Comparison of ENCODE assay signal across 13 cellular contexts in the genomic region with DNA sequence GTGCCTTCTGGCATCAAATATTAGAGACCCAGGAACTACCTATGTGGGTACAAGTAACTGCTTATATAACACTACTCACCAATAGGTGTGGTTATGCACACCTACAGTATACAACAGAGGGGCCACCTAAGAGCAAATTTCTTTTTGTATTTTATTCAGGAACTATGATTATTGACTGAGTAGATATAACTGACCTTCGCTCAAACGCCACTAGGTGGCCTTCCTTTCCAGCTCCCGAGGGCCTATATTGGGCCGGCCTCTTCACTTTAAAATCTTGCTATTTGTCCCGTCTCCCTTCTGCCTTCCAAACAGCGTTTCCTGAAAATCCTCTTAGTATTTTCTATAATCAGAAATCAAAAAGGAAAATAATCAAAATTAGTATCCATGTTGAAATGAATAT. TPM values are rescaled to one million over a fixed set of nuclear protein-coding genes. Genes with fewer than 3 reads are reported as not detected.
A peak's percentile ranks its signal among the peaks of the same experiment; 100 is the strongest.
DNase-seq lines count a peak whose midpoint lies in the region; ATAC-seq, FAIRE-seq and TF ChIP-seq lines count a peak whose summit lies in the region.
"Had no signal": no experiment of that assay in that cellular context is flagged by ENCODE, and none has a peak within 500 bp of the region (broad histone marks: within the 10 kb centered on the region; RNA-seq: fewer than 3 reads in every experiment).

No MANE protein-coding gene starts in this region.

- no peaks in the 10 kb centered on the region for H3K79me2 ChIP-seq in OCI-LY1 (ENCODE audit: insufficient read depth, low read length)

- ATAC-seq in GM21529 (IDR thresholded peaks at IDR 0.05; ENCODE audit: unreplicated experiment), result peak; percentile 53
- no peak for ATAC-seq in activated CD8-positive, alpha-beta T cell treated with anti-CD3 and anti-CD28 coated beads, Interleukin-2, amount 10 ng/mL, durations not matched to agents 7 days and 5 days
- ATAC-seq in aorta (ENCODE audit: low FRiP score), result no peak
- ATAC-seq: left colon, sciatic nerve had no signal

- CTCF ChIA-PET in activated CD8-positive, alpha-beta T cell treated with anti-CD3 and anti-CD28 coated beads, Interleukin-2, amount 10 ng/mL, durations not matched to agents 7 days and 5 days (lab: Charles Lee), result no interaction called here

- H3K9ac ChIP-seq in OCI-LY1 (ENCODE audit: low read length), result no peak overlapping the region

- peak; percentile 50 for TF ChIP-seq CTCF in OCI-LY1 (IDR thresholded peaks at IDR 0.05; ENCODE audit: low read length)
- TF ChIP-seq CTCF in esophagus muscularis mucosa (IDR thresholded peaks at IDR 0.05), result peak; percentile 15 to 51 (median 38)
- peak; percentile 73 for TF ChIP-seq CTCF in progenitor cell of endocrine pancreas (IDR thresholded peaks at IDR 0.05; ENCODE audit: unreplicated experiment)

- H3K36me3 ChIP-seq in OCI-LY1 (ENCODE audit: insufficient read depth, low read length) (no peaks in the 10 kb centered on the region), esophagus muscularis mucosa (no peaks in the 10 kb centered on the region), aorta (ENCODE audit: control insufficient read depth in 1 of 2, insufficient read depth in 2 of 2, low read length in 1 of 2) (no peaks in the 10 kb centered on the region)

- 16% methylated on average over 6 of the region's 6 CpGs for WGBS in esophagus muscularis mucosa
- WGBS in aorta, 2 donors, result 15 to 18% methylated on average over 6 of the region's 6 CpGs

- H3F3A ChIP-seq in OCI-LY1 (ENCODE audit: insufficient read depth, low read length), result no peaks in the 10 kb centered on the region

- H3K9me3 ChIP-seq in OCI-LY1 (ENCODE audit: low read length) (no peaks in the 10 kb centered on the region), esophagus muscularis mucosa (peaks cover 0 to 6% (median 0%) of the 10 kb centered on the region in 4 donors), aorta (ENCODE audit: control insufficient read depth, low read length) (no peaks in the 10 kb centered on the region)

- H3K4me1 ChIP-seq in OCI-LY1 (ENCODE audit: insufficient read depth, low read length, severe bottlenecking) (no peaks in the 10 kb centered on the region), esophagus muscularis mucosa (no peaks in the 10 kb centered on the region), aorta (ENCODE audit: control insufficient read depth in 1 of 2, insufficient read depth in 2 of 2, low read length in 2 of 2) (no peaks in the 10 kb centered on the region)

- DNase-seq in esophagus muscularis mucosa (ENCODE audit: extremely low spot score) (no peak), progenitor cell of endocrine pancreas (ENCODE audit: low spot score, unreplicated experiment) (no peak), GM12891 (ENCODE audit: insufficient read length, low spot score) (no peak), aorta (no peak), kidney glomerular epithelial cell (lab: John Stamatoyannopoulos, UW) (no peak)
- DNase-seq in activated CD8-positive, alpha-beta T cell treated with anti-CD3 and anti-CD28 coated beads, Interleukin-2, amount 10 ng/mL, durations not matched to agents 7 days and 5 days, result no peak
- DNase-seq: effector memory CD4-positive, alpha-beta T cell; left colon; NCI-H2227 treated with DMSO at 0.1 percent for 48 hours had no signal

- no peak overlapping the region for H2AFZ ChIP-seq in OCI-LY1 (ENCODE audit: low read length)

- H4K20me1 ChIP-seq in OCI-LY1 (ENCODE audit: insufficient read depth, low read length), result no peaks in the 10 kb centered on the region

- H3K4me3 ChIP-seq in OCI-LY1 (ENCODE audit: low read depth, low read length, poor library complexity, severe bottlenecking) (no peak overlapping the region), esophagus muscularis mucosa (no peak overlapping the region), aorta (ENCODE audit: low read length in 2 of 2) (no peak overlapping the region)

- no peaks in the 10 kb centered on the region for H3K27me3 ChIP-seq in OCI-LY1 (ENCODE audit: insufficient read depth, low read length)
- no peaks in the 10 kb centered on the region for H3K27me3 ChIP-seq in esophagus muscularis mucosa
- no peaks in the 10 kb centered on the region for H3K27me3 ChIP-seq in aorta (ENCODE audit: control insufficient read depth in 1 of 2, insufficient read depth in 2 of 2, low read length in 1 of 2)

- H3K9me3 Mint-ChIP-seq in progenitor cell of endocrine pancreas (ENCODE audit: low read depth), result peaks cover 10% of the 10 kb centered on the region
- no peaks in the 10 kb centered on the region for H3K9me3 Mint-ChIP-seq in activated CD8-positive, alpha-beta T cell treated with anti-CD3 and anti-CD28 coated beads, Interleukin-2, amount 10 ng/mL, durations not matched to agents 7 days and 5 days (ENCODE audit: insufficient read depth)

- intact Hi-C loops in esophagus muscularis mucosa (cut with DNase I), result no loop called here
- intact Hi-C loops in aorta (cut with DNase I), result no loop called here

- no peak overlapping the region for H3K27ac ChIP-seq in OCI-LY1 (ENCODE audit: low read depth, low read length, poor library complexity, severe bottlenecking)
- no peak overlapping the region for H3K27ac ChIP-seq in esophagus muscularis mucosa (replicated peaks in 1 of 4)
- H3K27ac ChIP-seq in aorta (ENCODE audit: low read depth in 1 of 2, low read length in 2 of 2), result no peak overlapping the region

- TF ChIP-seq POLR2A in esophagus muscularis mucosa (IDR thresholded peaks at IDR 0.05; ENCODE audit: low read depth) (no peak), GM12891 (IDR thresholded peaks at IDR 0.05; ENCODE audit: low read depth, low read length) (no peak)

- no peak overlapping the region for H3K27ac Mint-ChIP-seq in progenitor cell of endocrine pancreas
- no peak overlapping the region for H3K27ac Mint-ChIP-seq in activated CD8-positive, alpha-beta T cell treated with anti-CD3 and anti-CD28 coated beads, Interleukin-2, amount 10 ng/mL, durations not matched to agents 7 days and 5 days
- H3K27ac Mint-ChIP-seq: T-helper 2 cell treated with Interferon-gamma antibody and Interleukin-4, amounts not matched to agents 5 μg/mL and 100 μg/mL, for 36 hours had no signal

- no peaks in the 10 kb centered on the region for H3K27me3 Mint-ChIP-seq in progenitor cell of endocrine pancreas
- no peaks in the 10 kb centered on the region for H3K27me3 Mint-ChIP-seq in activated CD8-positive, alpha-beta T cell treated with anti-CD3 and anti-CD28 coated beads, Interleukin-2, amount 10 ng/mL, durations not matched to agents 7 days and 5 days (ENCODE audit: low read depth)

- POLR2A ChIA-PET in activated CD8-positive, alpha-beta T cell treated with anti-CD3 and anti-CD28 coated beads, Interleukin-2, amount 10 ng/mL, durations not matched to agents 7 days and 5 days (lab: Charles Lee), result no interaction called here

- FAIRE-seq in GM12891 (lab: Jason Lieb, UNC), result no peak

- H3K4me2 ChIP-seq in OCI-LY1 (ENCODE audit: low read length), result no peak overlapping the region

- no peaks in the 10 kb centered on the region for H3K9me2 ChIP-seq in OCI-LY1 (ENCODE audit: low read depth, low read length)

- H3K4me3 Mint-ChIP-seq in progenitor cell of endocrine pancreas (ENCODE audit: low read depth), result no peak overlapping the region
- H3K4me3 Mint-ChIP-seq in activated CD8-positive, alpha-beta T cell treated with anti-CD3 and anti-CD28 coated beads, Interleukin-2, amount 10 ng/mL, durations not matched to agents 7 days and 5 days, result no peak overlapping the region
- H3K4me3 Mint-ChIP-seq: T-helper 2 cell treated with Interferon-gamma antibody and Interleukin-4, amounts not matched to agents 5 μg/mL and 100 μg/mL, for 36 hours had no signal

- TF ChIP-seq EP300 in esophagus muscularis mucosa (IDR thresholded peaks at IDR 0.05), result no peak

- no peaks in the 10 kb centered on the region for H3K4me1 Mint-ChIP-seq in progenitor cell of endocrine pancreas (ENCODE audit: low read depth)
- no peaks in the 10 kb centered on the region for H3K4me1 Mint-ChIP-seq in activated CD8-positive, alpha-beta T cell treated with anti-CD3 and anti-CD28 coated beads, Interleukin-2, amount 10 ng/mL, durations not matched to agents 7 days and 5 days (ENCODE audit: low read depth)

- no peaks in the 10 kb centered on the region for H3K36me3 Mint-ChIP-seq in progenitor cell of endocrine pancreas (ENCODE audit: insufficient read depth)
- H3K36me3 Mint-ChIP-seq in activated CD8-positive, alpha-beta T cell treated with anti-CD3 and anti-CD28 coated beads, Interleukin-2, amount 10 ng/mL, durations not matched to agents 7 days and 5 days (ENCODE audit: low read depth), result no peaks in the 10 kb centered on the region

TF ChIP-seq in GM12891, 5 proteins besides CTCF, POLR2A, EP300 and RAD21:
- TF ChIP-seq SPI1 (IDR thresholded peaks at IDR 0.05; ENCODE audit: low read depth, low read length) (no peak), POLR2AphosphoS5 (IDR thresholded peaks at IDR 0.05; ENCODE audit: low read depth, low read length) (no peak), POU2F2 (IDR thresholded peaks at IDR 0.05; ENCODE audit: low read depth, low read length) (no peak), PAX5 (IDR thresholded peaks at IDR 0.05; ENCODE audit: insufficient read depth, low read length, severe bottlenecking) (no peak), TAF1 (IDR thresholded peaks at IDR 0.05; ENCODE audit: low read depth, low read length) (no peak)

RNA-seq across cellular contexts. Expression of a gene that starts 19.9 kb away (rescaled TPM):
- total RNA-seq in esophagus muscularis mucosa, result 1 to 10 TPM; 2.2 to 4.2 (median 3.7) TPM
- 2.6 and 3.0 TPM in 2 replicates for total RNA-seq in progenitor cell of endocrine pancreas
- not detected for polyA plus RNA-seq in GM12891 (2012; ENCODE audit: low read depth, missing spikeins)
- total RNA-seq in activated CD8-positive, alpha-beta T cell treated with anti-CD3 and anti-CD28 coated beads, Interleukin-2, amount 10 ng/mL, durations not matched to agents 7 days and 5 days, result not detected
- total RNA-seq in aorta, result 1 to 10 TPM; 2.5 to 3.8 TPM
- polyA plus RNA-seq in aorta, result 1 to 10 TPM; 1.3 to 2.4 TPM
